ENCODE assay signal across 18 cellular contexts in the genomic region with DNA sequence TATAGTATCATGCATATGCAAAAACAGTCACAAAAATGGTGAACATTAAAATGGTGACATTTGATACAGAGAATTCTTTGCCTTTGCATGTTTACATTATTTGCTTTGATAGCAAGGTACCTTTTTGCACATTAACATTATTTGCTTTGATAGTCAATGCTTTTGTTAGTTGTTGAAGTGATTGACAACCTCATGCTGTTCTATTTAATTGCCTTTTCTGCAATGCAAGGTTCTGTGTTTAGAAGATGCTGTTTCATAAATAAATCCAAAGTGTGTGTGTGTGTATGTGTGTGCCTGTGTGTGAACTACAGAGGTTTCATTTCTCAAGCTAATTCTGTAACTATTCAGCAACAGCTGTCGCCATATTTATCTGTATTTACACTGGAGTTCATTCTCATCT.
"Had no signal": no experiment of that assay in that cellular context is flagged by ENCODE, and none has a peak within 500 bp of the region (broad histone marks: within the 10 kb centered on the region; RNA-seq: fewer than 3 reads in every experiment).

No MANE protein-coding gene starts in this region.

- H3K36me3 ChIP-seq: gastroesophageal sphincter, lower lobe of right lung, thyroid gland had no signal

- H3K27me3 Mint-ChIP-seq: activated CD8-positive, alpha-beta T cell treated with anti-CD3 and anti-CD28 coated beads for 36 hours; activated naive CD8-positive, alpha-beta T cell; stimulated activated naive B cell treated with anti-CD40 and anti-IgM and Interleukin-4, amounts not matched to agents 10 μg/mL and 1 μg/mL and 100 μg/mL, for 72 hours had no signal

- DNase-seq: activated CD4-positive, alpha-beta T cell treated with anti-CD3 and anti-CD28 coated beads for 48 hours; activated CD8-positive, alpha-beta memory T cell treated with anti-CD3 and anti-CD28 coated beads, Interleukin-2, amount 50 U/mL, for 4 hours; activated CD8-positive, alpha-beta T cell treated with anti-CD3 and anti-CD28 coated beads for 36 hours; activated gamma-delta T cell treated with Interleukin-2 at 50 U/mL for 16 hours; amniotic stem cell; caudate nucleus; left colon; lower lobe of right lung; occipital lobe; stimulated activated CD4-positive, alpha-beta T cell treated with anti-CD3 and anti-CD28 coated beads, Interleukin-15, amount 100 ng/mL, for 24 hours; stimulated activated CD4-positive, alpha-beta T cell treated with anti-CD3 and anti-CD28 coated beads, Interleukin-4, amount 100 ng/mL, for 1 hour; stimulated activated naive B cell treated with anti-CD40 and anti-IgM and Interleukin-4, amounts not matched to agents 10 μg/mL and 1 μg/mL and 100 μg/mL, for 72 hours; thyroid gland had no signal

- H3K9me3 ChIP-seq: gastroesophageal sphincter, lower lobe of right lung, thyroid gland had no signal

- H3K4me3 ChIP-seq: gastroesophageal sphincter, lower lobe of right lung, thyroid gland had no signal

- H3K36me3 Mint-ChIP-seq: activated naive CD8-positive, alpha-beta T cell; mesothelial cell of epicardium; stimulated activated naive B cell treated with anti-CD40 and anti-IgM and Interleukin-4, amounts not matched to agents 10 μg/mL and 1 μg/mL and 100 μg/mL, for 72 hours; WTC11 had no signal

- H3K27ac Mint-ChIP-seq: activated CD8-positive, alpha-beta T cell treated with anti-CD3 and anti-CD28 coated beads for 36 hours; activated naive CD8-positive, alpha-beta T cell; mesothelial cell of epicardium; stimulated activated naive B cell treated with anti-CD40 and anti-IgM and Interleukin-4, amounts not matched to agents 10 μg/mL and 1 μg/mL and 100 μg/mL, for 72 hours; WTC11 had no signal

- H3K4me1 ChIP-seq: lower lobe of right lung, thyroid gland had no signal

- H3K4me1 Mint-ChIP-seq: stimulated activated naive B cell treated with anti-CD40 and anti-IgM and Interleukin-4, amounts not matched to agents 10 μg/mL and 1 μg/mL and 100 μg/mL, for 72 hours had no signal

- FAIRE-seq: colon had no signal

- H3K27me3 ChIP-seq: gastroesophageal sphincter, thyroid gland had no signal

- H3K4me3 Mint-ChIP-seq: activated CD8-positive, alpha-beta T cell treated with anti-CD3 and anti-CD28 coated beads for 36 hours; activated naive CD8-positive, alpha-beta T cell; mesothelial cell of epicardium; stimulated activated naive B cell treated with anti-CD40 and anti-IgM and Interleukin-4, amounts not matched to agents 10 μg/mL and 1 μg/mL and 100 μg/mL, for 72 hours; WTC11 had no signal

- ATAC-seq: activated CD8-positive, alpha-beta T cell treated with anti-CD3 and anti-CD28 coated beads for 36 hours; gastroesophageal sphincter; left colon; lower lobe of right lung; stimulated activated naive B cell treated with anti-CD40 and anti-IgM and Interleukin-4, amounts not matched to agents 10 μg/mL and 1 μg/mL and 100 μg/mL, for 72 hours; WTC11 had no signal

- H3K27ac ChIP-seq: gastroesophageal sphincter, lower lobe of right lung, thyroid gland had no signal

- H3K9me3 Mint-ChIP-seq: activated CD8-positive, alpha-beta T cell treated with anti-CD3 and anti-CD28 coated beads for 36 hours had no signal
